Comparison of ENCODE assay signal across 19 cellular contexts in genomic region chr19:23528376-23528775, GRCh38.
A peak's percentile ranks its signal among the peaks of the same experiment; 100 is the strongest.
DNase-seq lines count a peak whose midpoint lies in the region; ATAC-seq, FAIRE-seq and TF ChIP-seq lines count a peak whose summit lies in the region.
"Had no signal": no experiment of that assay in that cellular context is flagged by ENCODE, and none has a peak within 500 bp of the region (broad histone marks: within the 10 kb centered on the region; RNA-seq: fewer than 3 reads in every experiment).

No MANE protein-coding gene starts in this region.

- peaks cover 28% of the 10 kb centered on the region for H3K9me3 Mint-ChIP-seq in activated CD4-positive, alpha-beta T cell treated with anti-CD3 and anti-CD28 coated beads for 36 hours (ENCODE audit: low read depth)
- H3K9me3 Mint-ChIP-seq in natural killer cell = peaks cover 8 to 17% of the 10 kb centered on the region in 2 donors

- H3K9me2 ChIP-seq in PC-9 (ENCODE audit: insufficient read depth) = no peaks in the 10 kb centered on the region

- intact Hi-C loops in activated CD4-positive, alpha-beta T cell treated with anti-CD3 and anti-CD28 coated beads for 36 hours (cut with DNase I, micrococcal nuclease) = no loop called here
- intact Hi-C loops in PC-9 (cut with micrococcal nuclease; ENCODE audit: unreplicated experiment) (no loop called here), natural killer cell (cut with micrococcal nuclease) (no loop called here)

- no peaks in the 10 kb centered on the region for H4K20me1 ChIP-seq in PC-9 (ENCODE audit: insufficient read depth)

- 0 out of 2 replicates have a peak overlapping the region, but pooled peaks have one; percentile 8 for H3K4me3 ChIP-seq in PC-9
- H3K4me3 ChIP-seq in bronchial epithelial cell (ENCODE audit: low read depth, low read length) = no peak overlapping the region
- H3K4me3 ChIP-seq: SK-N-MC had no signal

- peaks cover 6% of the 10 kb centered on the region; the same call in 1 of the 2 replicates for H3F3A ChIP-seq in PC-9 (ENCODE audit: insufficient read depth, low read depth)

- H3K9me3 ChIP-seq in PC-9 (ENCODE audit: insufficient read depth, low read depth) = peaks cover 40% of the 10 kb centered on the region

- peak; percentile 16 for ATAC-seq in activated CD4-positive, alpha-beta T cell treated with anti-CD3 and anti-CD28 coated beads for 36 hours
- ATAC-seq in natural killer cell (no peak), GM18868 (IDR thresholded peaks at IDR 0.05; ENCODE audit: unreplicated experiment) (no peak)

- no peak for TF ChIP-seq CTCF in PC-9 (conservative IDR thresholded peaks at IDR 0.05)
- TF ChIP-seq CTCF in bronchial epithelial cell (IDR thresholded peaks at IDR 0.05; ENCODE audit: insufficient read depth, low read length, severe bottlenecking) = no peak
- no peak for TF ChIP-seq CTCF in natural killer cell (IDR thresholded peaks at IDR 0.05)

- no peak overlapping the region for H3K27ac Mint-ChIP-seq in activated CD4-positive, alpha-beta T cell treated with anti-CD3 and anti-CD28 coated beads for 36 hours
- no peak overlapping the region for H3K27ac Mint-ChIP-seq in natural killer cell
- H3K27ac Mint-ChIP-seq: B cell had no signal

- FAIRE-seq in bronchial epithelial cell (lab: Jason Lieb, UNC) (no peak), urothelium cell line (lab: Jason Lieb, UNC) (no peak)

- 0 out of 2 replicates have a peak overlapping the region, but pooled peaks have one; percentile 5 for H3K4me2 ChIP-seq in PC-9

- no TSS peak for BruUV-seq in PC-9 (replicated peaks; lab: Mats Ljungman, UMichigan)

- no peaks in the 10 kb centered on the region for H3K27me3 Mint-ChIP-seq in activated CD4-positive, alpha-beta T cell treated with anti-CD3 and anti-CD28 coated beads for 36 hours
- no peaks in the 10 kb centered on the region for H3K27me3 Mint-ChIP-seq in natural killer cell (ENCODE audit: low read depth in 2 of 2)
- H3K27me3 Mint-ChIP-seq: B cell had no signal

- CTCF ChIA-PET in activated CD4-positive, alpha-beta T cell treated with anti-CD3 and anti-CD28 coated beads for 36 hours (lab: Charles Lee) = no interaction called here
- CTCF ChIA-PET in PC-9 (lab: Charles Lee) = no interaction called here

- no peak overlapping the region for H3K27ac ChIP-seq in PC-9
- H3K27ac ChIP-seq: SK-N-MC had no signal

- H3K27me3 ChIP-seq in PC-9 (ENCODE audit: insufficient read depth, low read depth) (no peaks in the 10 kb centered on the region), bronchial epithelial cell (ENCODE audit: control insufficient read depth, insufficient read depth, low read length) (no peaks in the 10 kb centered on the region)

- peaks cover 24% of the 10 kb centered on the region for H3K4me1 ChIP-seq in PC-9 (replicated peaks; ENCODE audit: insufficient read depth)

- H3K36me3 ChIP-seq in PC-9 (ENCODE audit: low read depth) (no peaks in the 10 kb centered on the region), bronchial epithelial cell (ENCODE audit: control insufficient read depth, insufficient read depth, low read length) (no peaks in the 10 kb centered on the region)

- H3K79me2 ChIP-seq in PC-9 (ENCODE audit: low read depth) = no peaks in the 10 kb centered on the region

- DNase-seq in activated CD4-positive, alpha-beta T cell treated with anti-CD3 and anti-CD28 coated beads for 36 hours = no peak
- no peak for DNase-seq in activated CD4-positive, alpha-beta T cell treated with anti-CD3 and anti-CD28 coated beads for 1 hour
- peak in 1 of 2 experiments; percentile 80 for DNase-seq in PC-9
- DNase-seq in bronchial epithelial cell (ENCODE audit: low read depth) = peak; percentile 55
- peak; percentile 2 for DNase-seq in urothelium cell line (ENCODE audit: low spot score)
- no peak for DNase-seq in NCI-H345 (lab: John Stamatoyannopoulos, UW)
- no peak for DNase-seq in natural killer cell
- DNase-seq: 8988T, GF-D8, GOT3, NCI-H1105 treated with DMSO at 0.1 percent for 48 hours, NCI-H1694, NCI-H2081 treated with DMSO at 0.1 percent for 48 hours, NCI-H524, NCI-H82, SHP77 had no signal

- H3K36me3 Mint-ChIP-seq in activated CD4-positive, alpha-beta T cell treated with anti-CD3 and anti-CD28 coated beads for 36 hours (ENCODE audit: low read depth) = peaks cover 2% of the 10 kb centered on the region
- H3K36me3 Mint-ChIP-seq in natural killer cell = no peaks in the 10 kb centered on the region

- no peak overlapping the region for H3K4me3 Mint-ChIP-seq in activated CD4-positive, alpha-beta T cell treated with anti-CD3 and anti-CD28 coated beads for 36 hours
- no peak overlapping the region for H3K4me3 Mint-ChIP-seq in natural killer cell
- H3K4me3 Mint-ChIP-seq: B cell had no signal

- POLR2A ChIA-PET in activated CD4-positive, alpha-beta T cell treated with anti-CD3 and anti-CD28 coated beads for 36 hours (lab: Charles Lee) = no interaction called here
- POLR2A ChIA-PET in PC-9 (lab: Charles Lee; ENCODE audit: unreplicated experiment) = no interaction called here

- no peak overlapping the region for H2AFZ ChIP-seq in PC-9

- peaks cover 5% of the 10 kb centered on the region for H3K4me1 Mint-ChIP-seq in activated CD4-positive, alpha-beta T cell treated with anti-CD3 and anti-CD28 coated beads for 36 hours
- no peaks in the 10 kb centered on the region for H3K4me1 Mint-ChIP-seq in natural killer cell
- H3K4me1 Mint-ChIP-seq: B cell had no signal

Comparison
In these comparisons a context has a peak if more than half of its experiments do, and no peak if none do; other contexts are left out.
1. DNase-seq: peak in bronchial epithelial cell (single experiment) and urothelium cell line (single experiment); none in activated CD4-positive, alpha-beta T cell treated with anti-CD3 and anti-CD28 coated beads for 36 hours (single experiment), activated CD4-positive, alpha-beta T cell treated with anti-CD3 and anti-CD28 coated beads for 1 hour (single experiment), NCI-H345 (single experiment) and natural killer cell (single experiment).